Comparison of ENCODE assay signal across 1 cellular context in genomic region chr9:27426717-27427645, GRCh38.
TF ChIP-seq lines count a peak whose summit lies in the region.

No MANE protein-coding gene starts in this region.

TF ChIP-seq in GM23338, 12 proteins besides CTCF, POLR2A, EP300 and RAD21 (continued from another document):
- TF ChIP-seq ETS1 (IDR thresholded peaks at IDR 0.05), result no peak
- TF ChIP-seq ZNF462 (CRISPR knock-in tag; IDR thresholded peaks at IDR 0.05), result no peak
- no peak for TF ChIP-seq ZNF114 (CRISPR knock-in tag; IDR thresholded peaks at IDR 0.05)
- TF ChIP-seq EZH2phosphoT487 (IDR thresholded peaks at IDR 0.05; ENCODE audit: unreplicated experiment), result no peak
